8 cellular contexts compared by ENCODE assay signal in genomic region chr16:89793092-89793491, GRCh38. TPM values are rescaled to one million over a fixed set of nuclear protein-coding genes. Genes with fewer than 3 reads are reported as not detected.
DNase-seq lines count a peak whose midpoint lies in the region; ATAC-seq and TF ChIP-seq lines count a peak whose summit lies in the region.
"Not testable (repeated sequence)": the region's sequence is repeated elsewhere in the genome, so short reads cannot be mapped to it uniquely, and the experiment has no call there.

No MANE protein-coding gene starts in this region.

- H3K36me3 ChIP-seq in HCT116 (ENCODE audit: control insufficient read depth in 1 of 2, insufficient read depth in 2 of 2, low read length in 2 of 2) = peaks cover 48 to 72% of the 10 kb centered on the region in 2 experiments

- not testable (repeated sequence) for H3K27ac Mint-ChIP-seq in osteocyte (ENCODE audit: unreplicated experiment)

- not testable (repeated sequence) for H4K20me1 ChIP-seq in HCT116 (ENCODE audit: insufficient read depth)

- TF ChIP-seq RAD21 in HCT116 (IDR thresholded peaks at IDR 0.05; ENCODE audit: low read depth) = peak; percentile 60

- not testable (repeated sequence) for H2AFZ ChIP-seq in HCT116 (ENCODE audit: low read depth, low read length, poor library complexity, severe bottlenecking)

- not testable (repeated sequence) for BruUV-seq in HCT116 (replicated peaks; lab: Mats Ljungman, UMichigan)

- H3K36me3 Mint-ChIP-seq in osteocyte (ENCODE audit: unreplicated experiment) = not testable (repeated sequence)

- peak; percentile 46; the same call in 1 of the 2 replicates for ATAC-seq in HCT116

- H3K9me3 ChIP-seq in HCT116 (ENCODE audit: control insufficient read depth in 1 of 2, insufficient read depth in 1 of 2, low read depth in 1 of 2, low read length in 2 of 2) = not testable (repeated sequence)

- DNase-seq in Ammon's horn (ENCODE audit: low spot score) (peak; percentile 45), UCSD-AML1 (lab: John Stamatoyannopoulos, UW; ENCODE audit: unreplicated experiment) (peak; percentile 15), iris pigment epithelial cell (ENCODE audit: low read depth) (peak; percentile 18)
- not testable (repeated sequence) for DNase-seq in HCT116 (ENCODE audit: low read depth, low spot score); osteocyte (ENCODE audit: extremely low spot score, unreplicated experiment)
- DNase-seq in activated T-helper 9 cell treated with anti-CD3 and anti-CD28 coated beads, Interleukin-2, amount 50 U/mL, for 16 hours (ENCODE audit: low read depth) = peak; percentile 43
- peak; percentile 45 for DNase-seq in effector CD8-positive, alpha-beta T cell (lab: John Stamatoyannopoulos, UW)
- peak; percentile 51 for DNase-seq in stimulated activated CD8-positive, alpha-beta memory T cell treated with anti-CD3 and anti-CD28 coated beads, Interleukin-15, amount 100 ng/mL, for 1 hour (ENCODE audit: low read depth)

- intact Hi-C loops in HCT116 (cut with micrococcal nuclease) = loop anchor here (1.0 kb wide), 2 partner anchors 87 to 93 kb away; no protein-coding TSS in a partner anchor

- H3K4me2 ChIP-seq in HCT116 (ENCODE audit: low read length) = not testable (repeated sequence)

- RAD21 ChIA-PET in HCT116 (lab: Charles Lee; ENCODE audit: low non-redundant PET in 1 of 2, low total read pairs in 2 of 2, uncharacterized antibody in 2 of 2, unreplicated experiment in 2 of 2) = not testable (repeated sequence)

- not testable (repeated sequence) for H3K27ac ChIP-seq in HCT116 (ENCODE audit: low read depth, low read length)

- not testable (repeated sequence) for TF ChIP-seq POLR2A in HCT116 (IDR thresholded peaks at IDR 0.05; ENCODE audit: borderline replicate concordance, extremely low read depth, insufficient read depth, insufficient read length)

- not testable (repeated sequence) for H3K4me1 ChIP-seq in HCT116 (ENCODE audit: control insufficient read depth in 1 of 2, insufficient read depth in 2 of 2, low read length in 2 of 2)

- H3K27me3 ChIP-seq in HCT116 (ENCODE audit: insufficient read depth, low read length) = not testable (repeated sequence)

- H3K9me3 Mint-ChIP-seq in osteocyte (ENCODE audit: unreplicated experiment) = not testable (repeated sequence)

- H3K4me3 ChIP-seq in HCT116 (replicated peaks in 1 of 2; ENCODE audit: low read depth in 1 of 2, low read length in 2 of 2) = not testable (repeated sequence)

- not testable (repeated sequence) for H3K4me3 Mint-ChIP-seq in osteocyte (ENCODE audit: unreplicated experiment)

- CTCF ChIA-PET in HCT116 (lab: Charles Lee) = interaction anchor here (1.1 to 2.4 kb wide), 3 partner anchors 68 to 93 kb away, joined by 5 to 27 read pairs (median 8); no protein-coding TSS in a partner anchor

- TF ChIP-seq CTCF in HCT116 (IDR thresholded peaks at IDR 0.05 in 2 of 3, conservative IDR thresholded peaks at IDR 0.05 in 1 of 3; ENCODE audit: borderline replicate concordance in 1 of 3, insufficient read depth in 1 of 3, low read depth in 2 of 3, low read length in 2 of 3) (peak; percentile 41 to 68 (median 43); a peak in 5 of 6 replicates), osteocyte (IDR thresholded peaks at IDR 0.05) (peak; percentile 82)

- not testable (repeated sequence) for H3K9me2 ChIP-seq in HCT116 (ENCODE audit: insufficient read depth)

- POLR2A ChIA-PET in HCT116 (lab: Charles Lee) = interaction anchor here (1.0 kb wide), 1 partner anchor 93 kb away, joined by 4 read pairs; no protein-coding TSS in a partner anchor

- peaks cover 47% of the 10 kb centered on the region for H3K79me2 ChIP-seq in HCT116 (ENCODE audit: insufficient read depth, low read length)

- H3K4me1 Mint-ChIP-seq in osteocyte (ENCODE audit: unreplicated experiment) = not testable (repeated sequence)

- H3K9ac ChIP-seq in HCT116 (ENCODE audit: low read length) = not testable (repeated sequence)

- H3K27me3 Mint-ChIP-seq in osteocyte (ENCODE audit: unreplicated experiment) = not testable (repeated sequence)

RNA-seq across cellular contexts. Expression of gene FANCA, which starts 23.4 kb away (rescaled TPM):
- total RNA-seq in HCT116 (2021; ENCODE audit: unreplicated experiment) (167 TPM), osteocyte (14.6 and 14.7 TPM in 2 replicates)
- 64.6 and 69.6 TPM in 2 replicates for polyA plus RNA-seq in HCT116 (2012)

RNA-seq across cellular contexts. Expression of gene SPIRE2, which starts 35.2 kb away (rescaled TPM):
- total RNA-seq in HCT116 (2021; ENCODE audit: unreplicated experiment) (21.2 TPM), osteocyte (4.1 and 4.6 TPM in 2 replicates)
- 10.8 and 11.3 TPM in 2 replicates for polyA plus RNA-seq in HCT116 (2012)

Comparison
In these comparisons a context has a peak if more than half of its experiments do, and no peak if none do; other contexts are left out.
1. RNA of gene FANCA, which starts 23.4 kb away (total RNA-seq): 167 TPM in HCT116 (single experiment); 14.6 to 14.7 TPM in osteocyte; every median in the first group is over 10 times any median in the second.